ENCODE assay signal across 8 cellular contexts in the genomic region with DNA sequence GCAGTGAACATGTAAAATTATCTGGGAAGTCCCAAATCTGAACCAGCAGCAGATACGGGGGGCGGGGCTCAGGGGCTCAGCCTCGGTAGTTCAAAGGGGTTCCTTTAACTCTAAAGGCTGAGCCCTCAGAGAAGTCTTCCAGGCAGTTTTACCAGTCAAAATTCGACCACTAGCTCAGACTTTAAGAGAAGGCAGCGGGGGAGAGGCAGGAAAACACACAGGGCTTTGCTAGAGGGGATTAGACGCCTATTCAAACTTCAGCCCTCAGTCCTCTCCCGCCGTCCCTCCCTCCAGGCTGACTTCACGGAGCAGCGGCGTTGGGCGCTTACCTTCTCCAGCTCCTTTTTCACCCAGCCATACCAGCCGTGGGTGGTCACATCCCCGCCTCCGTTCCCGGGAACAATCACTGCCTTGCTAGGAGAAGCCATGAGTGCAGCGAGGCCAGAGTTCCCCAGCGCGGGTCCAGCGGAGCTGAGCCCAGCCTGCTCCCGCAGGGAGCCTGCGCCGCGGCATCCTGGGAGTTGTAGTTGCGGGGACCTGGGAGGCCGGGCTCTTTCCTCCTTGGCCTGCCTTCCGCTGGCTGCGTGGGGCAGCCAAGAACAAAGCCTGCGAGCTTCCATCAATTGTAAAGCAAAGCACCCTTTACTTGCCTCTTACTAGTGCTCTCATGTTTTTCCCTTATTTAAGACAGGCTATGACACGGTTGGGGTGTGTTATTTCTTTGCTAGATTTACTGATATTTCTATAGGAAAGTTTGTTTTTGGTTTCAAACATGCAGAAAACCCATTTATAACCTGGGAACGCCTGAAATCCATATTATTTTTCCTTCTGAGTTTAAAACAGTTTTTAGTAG. TPM values are rescaled to one million over a fixed set of nuclear protein-coding genes. Genes with fewer than 3 reads are reported as not detected.
A peak's percentile ranks its signal among the peaks of the same experiment; 100 is the strongest.
DNase-seq lines count a peak whose midpoint lies in the region; TF ChIP-seq lines count a peak whose summit lies in the region.

A gene (minus strand): TSS at position 486 of the 853 bp plus-strand sequence. CDS start 58 bp downstream, at position 428.

- peak within 1 kb of the TSS; percentile 82 for H2AFZ ChIP-seq in neuron (ENCODE audit: low read depth, low read length)

- H3K27me3 ChIP-seq in SJCRH30 (no peaks in the 10 kb centered on the region), neuron (ENCODE audit: insufficient read depth, low read length) (peaks cover 2% of the 10 kb centered on the region)

- H3K9me3 ChIP-seq in ES-I3 (ENCODE audit: control insufficient read depth, insufficient read depth, low read length): no peaks in the 10 kb centered on the region
- no peaks in the 10 kb centered on the region for H3K9me3 ChIP-seq in SJCRH30 (replicated peaks)
- peaks cover 2% of the 10 kb centered on the region for H3K9me3 ChIP-seq in neuron (ENCODE audit: low read length)

- peak; percentile 70 for DNase-seq in H4 (ENCODE audit: low spot score)
- DNase-seq in LNCaP clone FGC (ENCODE audit: low read depth): peak; percentile 55
- DNase-seq in SJCRH30: peak; percentile 90 to 92
- DNase-seq in activated gamma-delta T cell treated with Interleukin-2 at 50 U/mL for 16 hours: peak; percentile 65
- DNase-seq in foreskin melanocyte: peak; percentile 80
- DNase-seq in stromal cell of bone marrow (ENCODE audit: low read depth): peak; percentile 68

- no peak for TF ChIP-seq CTCF in LNCaP clone FGC (IDR thresholded peaks at IDR 0.05; ENCODE audit: control insufficient read depth, extremely low read depth, insufficient read depth)

- H3K36me3 ChIP-seq in ES-I3 (ENCODE audit: insufficient read depth, low read length) (no peaks in the 10 kb centered on the region), SJCRH30 (peaks cover 7% of the 10 kb centered on the region; the same call in 1 of the 2 replicates), neuron (ENCODE audit: insufficient read depth, low read length) (peaks cover 14% of the 10 kb centered on the region)

- H3K9ac ChIP-seq in ES-I3 (ENCODE audit: low read depth, low read length): peak within 1 kb of the TSS; percentile 98

- peak within 1 kb of the TSS; percentile 81 for H3K4me3 ChIP-seq in LNCaP clone FGC (ENCODE audit: low read depth, low read length)
- H3K4me3 ChIP-seq in SJCRH30: peak within 1 kb of the TSS; percentile 74
- peak within 1 kb of the TSS; percentile 72 for H3K4me3 ChIP-seq in neuron (ENCODE audit: low read length)

- H3K4me1 ChIP-seq in ES-I3 (ENCODE audit: insufficient read depth, low read length): peaks cover 5% of the 10 kb centered on the region
- peaks cover 8% of the 10 kb centered on the region for H3K4me1 ChIP-seq in SJCRH30
- peaks cover 14% of the 10 kb centered on the region for H3K4me1 ChIP-seq in neuron (ENCODE audit: insufficient read depth, low read length)

- H3K27ac ChIP-seq in SJCRH30: peak within 1 kb of the TSS; percentile 40; the same call in 1 of the 2 replicates

RNA-seq across cellular contexts. Expression of the gene that starts here (rescaled TPM):
- 10.7 and 19.0 TPM in 2 replicates for total RNA-seq in H4 (2014; rRNA removed; shearing (Covaris generic))
- total RNA-seq in SJCRH30 (2014; rRNA removed; shearing (Covaris generic)): 29.6 and 30.3 TPM in 2 replicates

Comparison
In these comparisons a context has a peak if more than half of its experiments do, and no peak if none do; other contexts are left out.
1. Peak in every context shown above with its lines: DNase-seq, H3K4me3 ChIP-seq and H3K27ac ChIP-seq.